16 cellular contexts compared by ENCODE assay signal in the genomic region with DNA sequence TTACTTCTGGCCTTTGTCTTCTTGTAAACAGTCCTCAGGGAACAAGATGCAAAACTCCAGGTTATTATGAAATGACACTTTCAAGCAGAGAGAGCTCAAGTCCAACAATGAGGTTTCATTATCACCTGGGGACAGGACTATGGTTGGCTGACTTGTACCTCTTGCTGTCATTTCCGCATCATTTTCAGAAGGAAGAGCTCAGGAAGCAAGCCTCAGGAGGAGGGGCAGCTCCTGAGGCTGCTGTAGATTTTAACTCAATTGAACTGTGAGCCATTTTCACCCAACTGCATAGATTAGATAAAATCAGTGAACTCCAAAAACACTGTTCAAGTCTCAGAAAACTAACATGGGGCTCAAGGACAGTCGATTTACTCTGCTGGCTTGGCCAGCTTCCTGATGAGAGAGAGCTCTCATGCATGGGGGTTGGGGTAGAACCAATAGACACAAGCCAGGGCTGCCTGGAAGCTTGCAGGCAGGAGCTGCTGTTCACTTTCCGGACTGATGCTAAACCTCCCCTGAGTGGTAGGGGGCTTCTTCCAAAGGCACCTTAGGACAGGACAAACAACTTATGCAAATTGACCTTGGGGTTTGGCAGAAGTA. TPM values are rescaled to one million over a fixed set of nuclear protein-coding genes. Genes with fewer than 3 reads are reported as not detected.
DNase-seq lines count a peak whose midpoint lies in the region; ATAC-seq and TF ChIP-seq lines count a peak whose summit lies in the region.
"Had no signal": no experiment of that assay in that cellular context is flagged by ENCODE, and none has a peak within 500 bp of the region (broad histone marks: within the 10 kb centered on the region; RNA-seq: fewer than 3 reads in every experiment).

No MANE protein-coding gene starts in this region.

- intact Hi-C loops in adrenal gland (cut with DNase I) = no loop called here

- no peak overlapping the region for H3K27ac ChIP-seq in adrenal gland
- H3K27ac ChIP-seq: colonic mucosa, psoas muscle had no signal

- WGBS in adrenal gland, 4 donors = 20 to 65% (median 38%) methylated on average over 1 to 3 of the region's 3 CpGs

- H3K36me3 ChIP-seq in adrenal gland (replicated peaks in 1 of 2) = no peaks in the 10 kb centered on the region
- H3K36me3 ChIP-seq: BE2C, colonic mucosa had no signal

- TF ChIP-seq POLR2A in adrenal gland (IDR thresholded peaks at IDR 0.05) = no peak

- DNase-seq in adrenal gland (peak in 6 of 7 donors; percentile 25 to 65 (median 46)), NCI-H510A treated with DMSO at 0.1 percent for 48 hours (lab: John Stamatoyannopoulos, UW) (no peak), medulla oblongata (ENCODE audit: extremely low spot score) (no peak), AML-193 (lab: John Stamatoyannopoulos, UW) (no peak), NCI-H2171 (lab: John Stamatoyannopoulos, UW) (no peak)
- DNase-seq: activated CD8-positive, alpha-beta memory T cell treated with anti-CD3 and anti-CD28 coated beads, Interleukin-2, amount 50 U/mL, for 48 hours; BE2C; colonic mucosa; NCI-H524; psoas muscle; SHP77; stimulated activated CD4-positive, alpha-beta T cell treated with anti-CD3 and anti-CD28 coated beads, Interleukin-1b, Interleukin-23, amount 100 ng/mL, for 48 hours; stimulated activated naive CD4-positive, alpha-beta T cell treated with Interleukin-2 at 50 U/mL for 16 hours had no signal

- ATAC-seq in GM18520 (IDR thresholded peaks at IDR 0.05; ENCODE audit: unreplicated experiment) = peak; percentile 73
- peak; percentile 57 for ATAC-seq in GM21381 (IDR thresholded peaks at IDR 0.05; ENCODE audit: unreplicated experiment)
- peak; percentile 75 for ATAC-seq in HG02981 (IDR thresholded peaks at IDR 0.05; ENCODE audit: unreplicated experiment)
- ATAC-seq: psoas muscle had no signal

- H3K9me3 ChIP-seq in adrenal gland (replicated peaks in 1 of 3) = no peaks in the 10 kb centered on the region
- H3K9me3 ChIP-seq: BE2C, colonic mucosa, psoas muscle had no signal

- peaks cover under 1% of the 10 kb centered on the region for H3K27me3 ChIP-seq in adrenal gland
- H3K27me3 ChIP-seq: BE2C, colonic mucosa had no signal

- TF ChIP-seq CTCF in adrenal gland (IDR thresholded peaks at IDR 0.05) = no peak

- no peak overlapping the region for H3K4me3 ChIP-seq in adrenal gland
- H3K4me3 ChIP-seq: colonic mucosa, psoas muscle had no signal

- no peaks in the 10 kb centered on the region for H3K4me1 ChIP-seq in adrenal gland (replicated peaks in 1 of 2)
- H3K4me1 ChIP-seq: BE2C, colonic mucosa, psoas muscle had no signal

RNA-seq across cellular contexts. Expression of gene TMEM255A, which starts 23.6 kb away (rescaled TPM):
- total RNA-seq in adrenal gland = 1 to 10 TPM in 4 of 8 donors, under 1 TPM in 4; 0.09 to 3.1 (median 0.71) TPM
- 1 to 10 TPM in 2 of 3 donors, under 1 TPM in 1; 0.91 to 2.3 (median 1.0) TPM for polyA plus RNA-seq in adrenal gland

RNA-seq across cellular contexts. Expression of gene ZBTB33, which starts 37.0 kb away (rescaled TPM):
- 10 to 100 TPM in 6 of 8 donors, 1 to 10 TPM in 2; 9.8 to 34.8 (median 14.7) TPM for total RNA-seq in adrenal gland
- polyA plus RNA-seq in adrenal gland = 10 to 100 TPM in 1 of 3 donors, 1 to 10 TPM in 2; 1.9 to 14.4 (median 2.7) TPM

Comparison
In these comparisons a context has a peak if more than half of its experiments do, and no peak if none do; other contexts are left out.
1. DNase-seq: peak in adrenal gland (6 of 7); none in NCI-H510A treated with DMSO at 0.1 percent for 48 hours (single experiment), medulla oblongata (single experiment), AML-193 (0 of 2) and NCI-H2171 (single experiment).
2. Peak in every context shown above with its lines, with median percentiles within 50 percentile points of each other: ATAC-seq.